In the genomic region with DNA sequence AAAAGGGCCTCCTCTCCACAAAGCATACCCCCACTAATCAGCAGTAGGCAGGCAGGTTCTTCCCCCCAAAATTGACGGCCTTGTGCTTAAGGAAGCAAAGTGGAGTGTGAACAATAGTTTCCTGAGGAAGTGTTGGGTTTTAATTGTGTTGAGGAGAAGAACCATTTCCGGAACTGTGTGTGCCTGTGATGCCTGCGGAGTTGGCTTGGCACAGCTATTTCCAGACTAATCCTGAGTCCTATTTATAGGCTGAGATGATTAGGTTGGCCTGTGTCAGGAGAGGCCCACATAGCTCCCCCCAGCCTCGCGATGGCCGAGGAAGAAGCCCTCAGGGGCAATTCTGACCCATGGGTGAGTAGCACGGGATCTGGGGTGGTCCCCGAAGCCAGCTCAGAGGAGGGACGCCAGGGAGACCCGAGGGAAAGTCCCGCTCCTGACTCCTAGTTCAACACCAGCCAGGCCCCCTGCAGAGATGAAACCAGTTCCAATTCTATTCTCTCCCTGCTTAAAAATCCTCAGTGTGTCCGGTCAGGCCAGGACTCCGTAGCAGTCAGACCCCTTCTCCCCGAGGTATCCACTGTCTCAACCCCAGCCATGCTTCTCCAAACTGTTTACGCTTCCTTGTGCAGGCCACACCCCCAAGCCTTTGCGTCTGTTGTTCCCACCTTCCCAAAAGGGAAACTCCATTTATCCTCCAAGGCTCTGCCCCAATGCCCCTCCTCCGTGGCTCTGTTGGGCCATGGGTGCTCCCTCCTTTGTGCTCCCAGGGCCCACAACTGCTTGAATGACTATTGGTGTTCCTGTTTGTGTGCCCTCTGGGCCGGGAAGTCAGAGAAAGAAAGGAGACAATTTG, we compare ENCODE assay signal across 9 cellular contexts. TPM values are rescaled to one million over a fixed set of nuclear protein-coding genes. Genes with fewer than 3 reads are reported as not detected.
DNase-seq lines count a peak whose midpoint lies in the region; ATAC-seq and TF ChIP-seq lines count a peak whose summit lies in the region.
"Had no signal": no experiment of that assay in that cellular context is flagged by ENCODE, and none has a peak within 500 bp of the region (broad histone marks: within the 10 kb centered on the region; RNA-seq: fewer than 3 reads in every experiment).

No MANE protein-coding gene starts in this region.

- no peaks in the 10 kb centered on the region for H3K9me3 ChIP-seq in SJSA1 (replicated peaks)

- H3K27ac Mint-ChIP-seq in nephron, result peak overlapping the region; percentile 97 to 99 (median 99)

- peak overlapping the region; percentile 92 for H3K27ac ChIP-seq in SJSA1

- DNase-seq in GM03348 (ENCODE audit: low spot score) (peak; percentile 48), SJSA1 (ENCODE audit: low read depth in 1 of 2, low spot score in 2 of 2) (peak; percentile 90 to 92), fibroblast of peridontal ligament (ENCODE audit: extremely low read depth) (peak; percentile 68), NCI-H2227 (lab: John Stamatoyannopoulos, UW; ENCODE audit: unreplicated experiment) (no peak), DMS 273 (lab: John Stamatoyannopoulos, UW; ENCODE audit: unreplicated experiment) (no peak)
- no peak for DNase-seq in stimulated activated CD4-positive, alpha-beta T cell treated with anti-CD3 and anti-CD28 coated beads, Interleukin-1b, Interleukin-23, amount 100 ng/mL, for 48 hours

- no peak for TF ChIP-seq CTCF in nephron (IDR thresholded peaks at IDR 0.05; ENCODE audit: unreplicated experiment in 3 of 3)

- no peaks in the 10 kb centered on the region for H3K36me3 Mint-ChIP-seq in nephron (ENCODE audit: low read depth)

- no peaks in the 10 kb centered on the region for H3K27me3 ChIP-seq in SJSA1 (replicated peaks)

- peak overlapping the region; percentile 1; the same call in 1 of the 2 replicates for H3K4me3 ChIP-seq in SJSA1

- H3K4me1 ChIP-seq in SJSA1 (replicated peaks), result peaks cover 77% of the 10 kb centered on the region

- peaks cover 82% of the 10 kb centered on the region for H3K4me1 Mint-ChIP-seq in nephron

- no peaks in the 10 kb centered on the region for H3K9me3 Mint-ChIP-seq in nephron
- H3K9me3 Mint-ChIP-seq: IgD-negative memory B cell had no signal

- H3K27me3 Mint-ChIP-seq in nephron (ENCODE audit: low read depth), result no peaks in the 10 kb centered on the region
- H3K27me3 Mint-ChIP-seq: IgD-negative memory B cell had no signal

- peak overlapping the region; percentile 17 to 66 (median 55) for H3K4me3 Mint-ChIP-seq in nephron
- H3K4me3 Mint-ChIP-seq: IgD-negative memory B cell had no signal

- peaks cover 61% of the 10 kb centered on the region for H3K36me3 ChIP-seq in SJSA1

- ATAC-seq in GM21528 (IDR thresholded peaks at IDR 0.05; ENCODE audit: low FRiP score, unreplicated experiment), result no peak

RNA-seq across cellular contexts. Expression of gene GSN, which starts 18.1 kb away (rescaled TPM):
- 284 and 331 TPM in 2 replicates for total RNA-seq in SJSA1 (2014; rRNA removed; shearing (Covaris generic))

Comparison
In these comparisons a context has a peak if more than half of its experiments do, and no peak if none do; other contexts are left out.
1. DNase-seq: peak in GM03348 (single experiment), SJSA1 (2 of 2) and fibroblast of peridontal ligament (single experiment); none in NCI-H2227 (single experiment), DMS 273 (single experiment) and stimulated activated CD4-positive, alpha-beta T cell treated with anti-CD3 and anti-CD28 coated beads, Interleukin-1b, Interleukin-23, amount 100 ng/mL, for 48 hours (single experiment).